Comparison of ENCODE assay signal across 9 cellular contexts in genomic region chr19:50332264-50333038, GRCh38. TPM values are rescaled to one million over a fixed set of nuclear protein-coding genes. Genes with fewer than 3 reads are reported as not detected.
DNase-seq lines count a peak whose midpoint lies in the region; ATAC-seq and TF ChIP-seq lines count a peak whose summit lies in the region.
"Had no signal": no experiment of that assay in that cellular context is flagged by ENCODE, and none has a peak within 500 bp of the region (broad histone marks: within the 10 kb centered on the region; RNA-seq: fewer than 3 reads in every experiment).

No MANE protein-coding gene starts in this region.

- H3K4me3 ChIP-seq in BLaER1 = no peak overlapping the region
- H3K4me3 ChIP-seq in body of pancreas = no peak overlapping the region

- WGBS in body of pancreas, 2 donors = 14 to 22% methylated on average over 19 of the region's 19 CpGs

- H3K4me3 Mint-ChIP-seq in natural killer cell = peak overlapping the region; percentile 25

- H3K36me3 ChIP-seq in BLaER1 (no peaks in the 10 kb centered on the region), body of pancreas (replicated peaks in 1 of 2; ENCODE audit: insufficient read depth in 1 of 2, low read depth in 2 of 2) (no peaks in the 10 kb centered on the region)

- TF ChIP-seq POLR2A in GM19193 (IDR thresholded peaks at IDR 0.05; ENCODE audit: extremely low read depth, insufficient read depth, insufficient read length) = peak; percentile 29
- TF ChIP-seq POLR2A in body of pancreas (IDR thresholded peaks at IDR 0.05) = peak; percentile 32 to 54 (median 45)

- H4K20me1 ChIP-seq in BLaER1 = no peaks in the 10 kb centered on the region

- H3K27ac ChIP-seq in BLaER1 (no peak overlapping the region), body of pancreas (peak overlapping the region; percentile 65 to 84 (median 80))

- peaks cover 40 to 62% of the 10 kb centered on the region in 2 donors for H3K4me1 Mint-ChIP-seq in natural killer cell

- no peak overlapping the region for H3K27ac Mint-ChIP-seq in natural killer cell

- no peak for TF ChIP-seq CTCF in body of pancreas (IDR thresholded peaks at IDR 0.05)
- TF ChIP-seq CTCF in natural killer cell (IDR thresholded peaks at IDR 0.05) = no peak

- intact Hi-C loops in body of pancreas (cut with DNase I) (no loop called here), natural killer cell (cut with micrococcal nuclease) (no loop called here)

- DNase-seq in body of pancreas (peak in 2 of 4 donors; percentile 38 to 60), natural killer cell (no peak), NCI-H2107 (lab: John Stamatoyannopoulos, UW) (no peak), NCI-H146 treated with DMSO at 0.1 percent for 48 hours (lab: John Stamatoyannopoulos, UW; ENCODE audit: unreplicated experiment) (no peak), NCI-H82 treated with DMSO at 0.1 percent for 48 hours (lab: John Stamatoyannopoulos, UW; ENCODE audit: unreplicated experiment) (no peak)
- no peak for DNase-seq in stimulated activated naive CD4-positive, alpha-beta T cell (lab: John Stamatoyannopoulos, UW)

- H3K4me1 ChIP-seq in BLaER1 (peaks cover 22% of the 10 kb centered on the region), body of pancreas (peaks cover 71% of the 10 kb centered on the region)

- H3K27me3 ChIP-seq in BLaER1 (peaks cover 38% of the 10 kb centered on the region), body of pancreas (no peaks in the 10 kb centered on the region)

- peaks cover 0 to 4% of the 10 kb centered on the region in 2 donors for H3K9me3 Mint-ChIP-seq in natural killer cell

- H3K36me3 Mint-ChIP-seq in natural killer cell = peaks cover 13% of the 10 kb centered on the region

- H3K27me3 Mint-ChIP-seq in natural killer cell (ENCODE audit: low read depth in 2 of 2) = peaks cover 50 to 53% of the 10 kb centered on the region in 2 donors

- no peak overlapping the region for H3K9ac ChIP-seq in BLaER1

- H3K4me2 ChIP-seq in BLaER1 = peak overlapping the region; percentile 76

- H3K9me3 ChIP-seq in BLaER1 (peaks cover 21% of the 10 kb centered on the region), body of pancreas (no peaks in the 10 kb centered on the region)

- ATAC-seq in body of pancreas = no peak
- ATAC-seq in natural killer cell = no peak

RNA-seq across cellular contexts. Expression of gene KCNC3, which starts 3.3 kb away (rescaled TPM):
- total RNA-seq in body of pancreas (1 to 10 TPM; 1.8 to 6.3 TPM), natural killer cell (1 to 10 TPM in 1 of 3 donors, under 1 TPM in 2; 0.57 to 3.2 (median 0.68) TPM)
- total RNA-seq: LHCN-M2 had no signal

RNA-seq across cellular contexts. Expression of gene NAPSA, which starts 33.0 kb away (rescaled TPM):
- total RNA-seq in body of pancreas (1 to 10 TPM; 1.8 to 2.3 TPM), natural killer cell (1 to 10 TPM in 1 of 3 donors, under 1 TPM in 2; 0.94 to 1.3 (median 0.95) TPM)

RNA-seq across cellular contexts. Expression of gene NR1H2, which starts 43.8 kb away (rescaled TPM):
- total RNA-seq in body of pancreas (10 to 100 TPM; 43.2 to 50.1 TPM), natural killer cell (100 to 1,000 TPM; 185 to 217 (median 211) TPM)

RNA-seq across cellular contexts. Expression of gene POLD1, which starts 51.7 kb away (rescaled TPM):
- total RNA-seq in body of pancreas (10 to 100 TPM; 13.2 to 13.8 TPM), natural killer cell (10 to 100 TPM; 26.1 to 32.0 (median 30.2) TPM)
